In genomic region chr17:21337981-21338625, GRCh38 we compare ENCODE assay signal across 9 cellular contexts. TPM values are rescaled to one million over a fixed set of nuclear protein-coding genes. Genes with fewer than 3 reads are reported as not detected.
A peak's percentile ranks its signal among the peaks of the same experiment; 100 is the strongest.
DNase-seq lines count a peak whose midpoint lies in the region; ATAC-seq, FAIRE-seq and TF ChIP-seq lines count a peak whose summit lies in the region.
"Not testable (repeated sequence)": the region's sequence is repeated elsewhere in the genome, so short reads cannot be mapped to it uniquely, and the experiment has no call there.
"Had no signal": no experiment of that assay in that cellular context is flagged by ENCODE, and none has a peak within 500 bp of the region (broad histone marks: within the 10 kb centered on the region; RNA-seq: fewer than 3 reads in every experiment).

No MANE protein-coding gene starts in this region.

- H3K27me3 Mint-ChIP-seq in activated T-cell treated with anti-CD3 and anti-CD28 coated beads, Interleukin-2, amount 50 U/mL, for 24 hours = not testable (repeated sequence)

- CTCF ChIA-PET in A549 (lab: Yijun Ruan, JAX); HCT116 (lab: Charles Lee); HepG2 (lab: Yijun Ruan, JAX; ENCODE audit: low intra/inter-chr PET ratio, low total read pairs): not testable (repeated sequence)

- H3K27ac Mint-ChIP-seq in activated T-cell treated with anti-CD3 and anti-CD28 coated beads, Interleukin-2, amount 50 U/mL, for 24 hours = not testable (repeated sequence)

- 63% methylated on average over 8 of the region's 8 CpGs for WGBS in A549 (ENCODE audit: missing lambda C conversion rate)
- WGBS in gastroesophageal sphincter (ENCODE audit: low coverage in 1 of 2), 2 donors = 58 to 79% methylated on average over 5 to 7 of the region's 8 CpGs
- WGBS in HepG2 (ENCODE audit: low lambda C conversion rate) = 28% methylated on average over 8 of the region's 8 CpGs
- WGBS in neuronal stem cell (ENCODE audit: extremely low coverage in 2 of 2, insufficient read length in 2 of 2, insufficient replicate concordance in 1 of 2), 2 donors = no CpG with 5 or more reads among the region's 8 CpGs
- 69 to 70% methylated on average over 8 of the region's 8 CpGs for WGBS in upper lobe of left lung, 2 donors

- not testable (repeated sequence) for H2BK5ac ChIP-seq in neuronal stem cell (ENCODE audit: low read length)

- not testable (repeated sequence) for H4K8ac ChIP-seq in neuronal stem cell (ENCODE audit: low read depth, low read length)

- H3K4ac ChIP-seq in neuronal stem cell (ENCODE audit: low read length) = not testable (repeated sequence)

- POLR2A ChIA-PET in A549 (lab: Yijun Ruan, JAX); HCT116 (lab: Charles Lee); HepG2 (lab: Yijun Ruan, JAX): not testable (repeated sequence)

- not testable (repeated sequence) for ATAC-seq in A549, HCT116, HepG2
- peak; percentile 12 for ATAC-seq in gastroesophageal sphincter
- peak; percentile 18 for ATAC-seq in sciatic nerve
- peak; percentile 2 to 5 for ATAC-seq in upper lobe of left lung (ENCODE audit: low FRiP score in 2 of 2)

- BruUV-seq in HCT116 (replicated peaks; lab: Mats Ljungman, UMichigan); HepG2 (replicated peaks; lab: Mats Ljungman, UMichigan): not testable (repeated sequence)

- H3K9ac ChIP-seq in HCT116 (ENCODE audit: low read length); HepG2 (ENCODE audit: insufficient read depth, low read depth, low read length); neuronal stem cell (ENCODE audit: low read depth, low read length, poor library complexity): not testable (repeated sequence)

- not testable (repeated sequence) for H3K36me3 ChIP-seq in HCT116 (ENCODE audit: control insufficient read depth in 1 of 2, insufficient read depth in 2 of 2, low read length in 2 of 2); gastroesophageal sphincter; HepG2 (replicated peaks in 1 of 2; ENCODE audit: control insufficient read depth in 1 of 2, insufficient read depth in 2 of 2, low read length in 2 of 2); neuronal stem cell (replicated peaks in 1 of 2; ENCODE audit: control insufficient read depth in 2 of 2, insufficient read depth in 2 of 2, low read length in 2 of 2); upper lobe of left lung

- H3K79me1 ChIP-seq in neuronal stem cell (ENCODE audit: low read depth, low read length) = not testable (repeated sequence)

- not testable (repeated sequence) for H3K9me3 ChIP-seq in A549; HCT116 (ENCODE audit: control insufficient read depth in 1 of 2, insufficient read depth in 1 of 2, low read depth in 1 of 2, low read length in 2 of 2); gastroesophageal sphincter; HepG2 (ENCODE audit: low read length); neuronal stem cell (replicated peaks in 1 of 2; ENCODE audit: control insufficient read depth in 2 of 2, insufficient read depth in 1 of 2, low read depth in 1 of 2, low read length in 2 of 2); upper lobe of left lung

- not testable (repeated sequence) for H3K36me3 Mint-ChIP-seq in activated T-cell treated with anti-CD3 and anti-CD28 coated beads, Interleukin-2, amount 50 U/mL, for 24 hours (ENCODE audit: low read depth)

- not testable (repeated sequence) for DNase-seq in A549 (ENCODE audit: low read depth in 1 of 2, low spot score in 1 of 2); HCT116 (ENCODE audit: low read depth, low spot score); HepG2 (ENCODE audit: low spot score); neuronal stem cell (ENCODE audit: low spot score); upper lobe of left lung
- DNase-seq in activated T-cell treated with anti-CD3 and anti-CD28 coated beads, Interleukin-2, amount 50 U/mL, for 24 hours = peak; percentile 8
- DNase-seq in sciatic nerve (ENCODE audit: low spot score) = peak; percentile 40

- H3K4me1 ChIP-seq in A549 (peaks cover 14% of the 10 kb centered on the region), HCT116 (ENCODE audit: control insufficient read depth in 1 of 2, insufficient read depth in 2 of 2, low read length in 2 of 2) (peaks cover 6 to 17% of the 10 kb centered on the region in 2 experiments; a peak in 3 of 4 replicates), HepG2 (ENCODE audit: insufficient read depth, low read length) (peaks cover 13% of the 10 kb centered on the region)
- not testable (repeated sequence) for H3K4me1 ChIP-seq in gastroesophageal sphincter; neuronal stem cell (ENCODE audit: control insufficient read depth in 2 of 2, insufficient read depth in 1 of 2, low read depth in 1 of 2, low read length in 2 of 2); upper lobe of left lung

- H3K79me2 ChIP-seq in HCT116 (ENCODE audit: insufficient read depth, low read length); HepG2 (ENCODE audit: insufficient read depth, low read length): not testable (repeated sequence)

- not testable (repeated sequence) for H3K4me3 Mint-ChIP-seq in activated T-cell treated with anti-CD3 and anti-CD28 coated beads, Interleukin-2, amount 50 U/mL, for 24 hours

- H2BK120ac ChIP-seq in neuronal stem cell (ENCODE audit: low read depth, low read length) = not testable (repeated sequence)

- H4K91ac ChIP-seq in neuronal stem cell (ENCODE audit: low read depth, low read length, poor library complexity) = not testable (repeated sequence)

- RAD21 ChIA-PET in HCT116 (lab: Charles Lee; ENCODE audit: low non-redundant PET in 1 of 2, low total read pairs in 2 of 2, uncharacterized antibody in 2 of 2, unreplicated experiment in 2 of 2) = not testable (repeated sequence)

- not testable (repeated sequence) for TF ChIP-seq RAD21 in A549 (conservative IDR thresholded peaks at IDR 0.05 in 1 of 2, IDR thresholded peaks at IDR 0.05 in 1 of 2); HCT116 (IDR thresholded peaks at IDR 0.05; ENCODE audit: low read depth); HepG2 (CRISPR knock-in tag; IDR thresholded peaks at IDR 0.05)

- H3K14ac ChIP-seq in neuronal stem cell (ENCODE audit: low read length) = not testable (repeated sequence)

- H3K4me2 ChIP-seq in A549 (peak overlapping the region; percentile 36), HCT116 (ENCODE audit: low read length) (peak overlapping the region; percentile 10), HepG2 (ENCODE audit: low read depth, low read length) (peak overlapping the region; percentile 19; the same call in 1 of the 2 replicates)
- not testable (repeated sequence) for H3K4me2 ChIP-seq in neuronal stem cell (ENCODE audit: insufficient read depth, low read length, poor library complexity, severe bottlenecking)

- H3K18ac ChIP-seq in neuronal stem cell (ENCODE audit: low read length) = peak overlapping the region; percentile 70

- H2AK5ac ChIP-seq in neuronal stem cell (ENCODE audit: low read depth, low read length) = not testable (repeated sequence)

- H2AFZ ChIP-seq in HCT116 (ENCODE audit: low read depth, low read length, poor library complexity, severe bottlenecking); HepG2 (ENCODE audit: low read length); neuronal stem cell (ENCODE audit: low read length): not testable (repeated sequence)

- not testable (repeated sequence) for H3K9me2 ChIP-seq in HCT116 (ENCODE audit: insufficient read depth)

- H2BK12ac ChIP-seq in neuronal stem cell (ENCODE audit: low read length) = not testable (repeated sequence)

- in situ Hi-C loops in HepG2 (cut with HindIII; ENCODE audit: extremely low pct_ligation_motif_present, low pct_unique_long_range_greater_than_20kb) = not testable (repeated sequence)

- not testable (repeated sequence) for FAIRE-seq in A549 (lab: Jason Lieb, UNC); HepG2 (lab: Jason Lieb, UNC)

- H3K4me1 Mint-ChIP-seq in activated T-cell treated with anti-CD3 and anti-CD28 coated beads, Interleukin-2, amount 50 U/mL, for 24 hours (ENCODE audit: low read depth) = not testable (repeated sequence)

- H3K27ac ChIP-seq in A549 = peak overlapping the region in 1 of 2 experiments; percentile 58; a peak in 3 of 6 replicates
- H3K27ac ChIP-seq in HCT116 (ENCODE audit: low read depth, low read length); gastroesophageal sphincter; HepG2 (ENCODE audit: extremely low read length, insufficient read depth, low read length); neuronal stem cell (replicated peaks; ENCODE audit: low read length); upper lobe of left lung: not testable (repeated sequence)

- intact Hi-C loops in HCT116 (cut with micrococcal nuclease); HepG2 (cut with micrococcal nuclease; ENCODE audit: unreplicated experiment); sciatic nerve (cut with DNase I): not testable (repeated sequence)

- TF ChIP-seq CTCF in A549 (IDR thresholded peaks at IDR 0.05); HCT116 (IDR thresholded peaks at IDR 0.05 in 2 of 3, conservative IDR thresholded peaks at IDR 0.05 in 1 of 3; ENCODE audit: borderline replicate concordance in 1 of 3, insufficient read depth in 1 of 3, low read depth in 2 of 3, low read length in 2 of 3); gastroesophageal sphincter (IDR thresholded peaks at IDR 0.05); HepG2 (CRISPR knock-in tag; IDR thresholded peaks at IDR 0.05); upper lobe of left lung (IDR thresholded peaks at IDR 0.05): not testable (repeated sequence)

- TF ChIP-seq EP300 in A549 (IDR thresholded peaks at IDR 0.05); gastroesophageal sphincter (IDR thresholded peaks at IDR 0.05); HepG2 (IDR thresholded peaks at IDR 0.05; ENCODE audit: low read depth in 2 of 2, low read length in 2 of 2); HepG2 (CRISPR knock-in tag; IDR thresholded peaks at IDR 0.05; ENCODE audit: borderline replicate concordance); upper lobe of left lung (IDR thresholded peaks at IDR 0.05): not testable (repeated sequence)

- not testable (repeated sequence) for H2BK15ac ChIP-seq in neuronal stem cell (ENCODE audit: low read length)

- H3K27me3 ChIP-seq in HCT116 (ENCODE audit: insufficient read depth, low read length); gastroesophageal sphincter; HepG2 (ENCODE audit: control insufficient read depth in 1 of 2, insufficient read depth in 2 of 2, low read length in 2 of 2); neuronal stem cell (ENCODE audit: control insufficient read depth in 3 of 3, insufficient read depth in 3 of 3, low read depth in 1 of 3, low read length in 3 of 3); upper lobe of left lung: not testable (repeated sequence)

- H3K9me3 Mint-ChIP-seq in activated T-cell treated with anti-CD3 and anti-CD28 coated beads, Interleukin-2, amount 50 U/mL, for 24 hours = not testable (repeated sequence)

- H3K4me3 ChIP-seq in A549; HCT116 (replicated peaks in 1 of 2; ENCODE audit: low read depth in 1 of 2, low read length in 2 of 2); gastroesophageal sphincter; HepG2 (replicated peaks in 1 of 3; ENCODE audit: insufficient read depth in 1 of 3, low read depth in 2 of 3, low read length in 3 of 3); neuronal stem cell (ENCODE audit: low read length in 2 of 2); upper lobe of left lung: not testable (repeated sequence)

- TF ChIP-seq POLR2A in A549 (IDR thresholded peaks at IDR 0.05; ENCODE audit: low read length); HCT116 (IDR thresholded peaks at IDR 0.05; ENCODE audit: borderline replicate concordance, extremely low read depth, insufficient read depth, insufficient read length); gastroesophageal sphincter (IDR thresholded peaks at IDR 0.05); HepG2 (IDR thresholded peaks at IDR 0.05; ENCODE audit: insufficient read depth in 1 of 2, low read depth in 2 of 2, low read length in 2 of 2); upper lobe of left lung (IDR thresholded peaks at IDR 0.05): not testable (repeated sequence)

- not testable (repeated sequence) for H3K23ac ChIP-seq in neuronal stem cell (ENCODE audit: low read depth, low read length, poor library complexity)

- H4K20me1 ChIP-seq in HCT116 (ENCODE audit: insufficient read depth); HepG2 (ENCODE audit: insufficient read depth, low read length): not testable (repeated sequence)

RNA-seq across cellular contexts. Expression of gene KCNJ12, which starts 38.1 kb away (rescaled TPM):
- polyA plus RNA-seq in A549 (2011; rRNA removed) = 0.34 and 0.38 TPM in 2 replicates
- 0.82 and 1.0 TPM in 2 replicates for polyA plus RNA-seq in A549 (2012; cell fraction: cytosol; rRNA removed)
- polyA plus RNA-seq in A549 (2012; cell fraction: nucleus; rRNA removed) = 1.5 and 1.7 TPM in 2 replicates
- polyA plus RNA-seq in A549 (2017; fragmentation: RNase III; extraction: RNeasy Plus Mini Kit Qiagen cat#74134 plus additional on column Dnase treatment) = 0.44 to 0.54 TPM (median 0.46 TPM) in 3 replicates
- 0.37 and 0.44 TPM in 2 replicates for polyA minus RNA-seq in A549 (2011; rRNA and poly(A)+ RNA removed)
- total RNA-seq in HCT116 (2021; ENCODE audit: unreplicated experiment) = 5.8 TPM
- 4.2 and 5.1 TPM in 2 replicates for polyA plus RNA-seq in HCT116 (2012)
- total RNA-seq in gastroesophageal sphincter = 1 to 10 TPM in 3 of 4 donors, under 1 TPM in 1; 0.78 to 3.1 (median 1.9) TPM
- total RNA-seq in HepG2 (2016; rRNA removed; fragmentation: Illumina TruSeq; extraction: Trizol) = not detected in 2 replicates
- total RNA-seq in HepG2 (2016; cell fraction: cytosol; rRNA removed; fragmentation: Illumina TruSeq; extraction: Trizol; ENCODE audit: low read depth) = not detected in 2 replicates
- total RNA-seq in HepG2 (2016; cell fraction: insoluble cytoplasmic fraction; rRNA removed; fragmentation: Illumina TruSeq; extraction: Trizol) = not detected in 2 replicates
- not detected in 2 replicates for total RNA-seq in HepG2 (2016; cell fraction: membrane; rRNA removed; fragmentation: Illumina TruSeq; extraction: Trizol)
- total RNA-seq in HepG2 (2016; cell fraction: nucleus; rRNA removed; fragmentation: Illumina TruSeq; extraction: Trizol) = not detected in 2 replicates
- polyA plus RNA-seq in HepG2 (2011; rRNA removed) = not detected in 2 replicates
- not detected in 2 replicates for polyA plus RNA-seq in HepG2 (2011; cell fraction: cytosol; rRNA removed)
- not detected in 2 replicates for polyA plus RNA-seq in HepG2 (2011; cell fraction: nucleus; rRNA removed)
- polyA plus RNA-seq in HepG2 (2012) = not detected in 2 replicates
- polyA plus RNA-seq in HepG2 (2016; cell fraction: cytosol; fragmentation: Illumina TruSeq; extraction: Trizol; ENCODE audit: low read depth) = not detected in 2 replicates
- not detected in 2 replicates for polyA plus RNA-seq in HepG2 (2016; cell fraction: insoluble cytoplasmic fraction; fragmentation: Illumina TruSeq; extraction: Trizol; ENCODE audit: low read depth)
- not detected in 2 replicates for polyA plus RNA-seq in HepG2 (2016; cell fraction: membrane; fragmentation: Illumina TruSeq; extraction: Trizol; ENCODE audit: low read depth)
- not detected in 2 replicates for polyA plus RNA-seq in HepG2 (2016; cell fraction: nucleus; fragmentation: Illumina TruSeq; extraction: Trizol; ENCODE audit: insufficient read depth, low read depth)
- polyA minus RNA-seq in HepG2 (2011; rRNA and poly(A)+ RNA removed; ENCODE audit: low replicate concordance) = 7.5 TPM in 1 of 2 replicates, not detected in the other
- not detected in 2 replicates for polyA minus RNA-seq in HepG2 (2011; cell fraction: cytosol; rRNA and poly(A)+ RNA removed)
- 0.26 TPM in 1 of 2 replicates, not detected in the other for polyA minus RNA-seq in HepG2 (2011; cell fraction: nucleus; rRNA and poly(A)+ RNA removed)
- 0.78 TPM for polyA plus RNA-seq in neuronal stem cell (2013, experiment 1 of 2)
- 0.89 TPM for polyA plus RNA-seq in neuronal stem cell (2013, experiment 2 of 2)
- 1.0 TPM for total RNA-seq in sciatic nerve
- total RNA-seq in upper lobe of left lung = 1 to 10 TPM; 1.2 to 3.8 (median 2.0) TPM
- total RNA-seq: CD4-positive, alpha-beta memory T cell had no signal
- polyA plus RNA-seq: CD4-positive, alpha-beta memory T cell had no signal

RNA-seq across cellular contexts. Expression of gene MAP2K3, which starts 53.6 kb away (rescaled TPM):
- polyA plus RNA-seq in A549 (2011; rRNA removed) (13.9 and 25.0 TPM in 2 replicates), A549 (2017; fragmentation: RNase III; extraction: RNeasy Plus Mini Kit Qiagen cat#74134 plus additional on column Dnase treatment) (36.9 to 42.8 TPM (median 37.1 TPM) in 3 replicates), HepG2 (2011; rRNA removed) (27.4 and 31.9 TPM in 2 replicates)
- 53.0 and 68.6 TPM in 2 replicates for polyA plus RNA-seq in A549 (2012; cell fraction: cytosol; rRNA removed)
- polyA plus RNA-seq in A549 (2012; cell fraction: nucleus; rRNA removed) = 114 and 126 TPM in 2 replicates
- 28.0 and 35.0 TPM in 2 replicates for polyA minus RNA-seq in A549 (2011; rRNA and poly(A)+ RNA removed)
- total RNA-seq in HCT116 (2021; ENCODE audit: unreplicated experiment) (96.7 TPM), gastroesophageal sphincter (10 to 100 TPM; 18.3 to 46.2 (median 35.2) TPM), HepG2 (2016; rRNA removed; fragmentation: Illumina TruSeq; extraction: Trizol) (20.5 and 39.8 TPM in 2 replicates), sciatic nerve (42.2 TPM), upper lobe of left lung (100 to 1,000 TPM in 1 of 6 donors, 10 to 100 TPM in 5; 45.1 to 134 (median 79.5) TPM)
- polyA plus RNA-seq in HCT116 (2012) = 74.4 and 85.1 TPM in 2 replicates
- 7.7 and 8.7 TPM in 2 replicates for total RNA-seq in HepG2 (2016; cell fraction: cytosol; rRNA removed; fragmentation: Illumina TruSeq; extraction: Trizol; ENCODE audit: low read depth)
- total RNA-seq in HepG2 (2016; cell fraction: insoluble cytoplasmic fraction; rRNA removed; fragmentation: Illumina TruSeq; extraction: Trizol) = 18.3 and 35.2 TPM in 2 replicates
- 33.7 and 35.8 TPM in 2 replicates for total RNA-seq in HepG2 (2016; cell fraction: membrane; rRNA removed; fragmentation: Illumina TruSeq; extraction: Trizol)
- 32.1 and 34.9 TPM in 2 replicates for total RNA-seq in HepG2 (2016; cell fraction: nucleus; rRNA removed; fragmentation: Illumina TruSeq; extraction: Trizol)
- 31.3 and 32.8 TPM in 2 replicates for polyA plus RNA-seq in HepG2 (2011; cell fraction: cytosol; rRNA removed)
- 53.3 and 53.4 TPM in 2 replicates for polyA plus RNA-seq in HepG2 (2011; cell fraction: nucleus; rRNA removed)
- 39.9 and 42.2 TPM in 2 replicates for polyA plus RNA-seq in HepG2 (2012)
- 14.1 and 15.9 TPM in 2 replicates for polyA plus RNA-seq in HepG2 (2016; cell fraction: cytosol; fragmentation: Illumina TruSeq; extraction: Trizol; ENCODE audit: low read depth)
- polyA plus RNA-seq in HepG2 (2016; cell fraction: insoluble cytoplasmic fraction; fragmentation: Illumina TruSeq; extraction: Trizol; ENCODE audit: low read depth) = 67.2 and 88.4 TPM in 2 replicates
- 51.1 and 52.5 TPM in 2 replicates for polyA plus RNA-seq in HepG2 (2016; cell fraction: membrane; fragmentation: Illumina TruSeq; extraction: Trizol; ENCODE audit: low read depth)
- 86.9 and 97.6 TPM in 2 replicates for polyA plus RNA-seq in HepG2 (2016; cell fraction: nucleus; fragmentation: Illumina TruSeq; extraction: Trizol; ENCODE audit: insufficient read depth, low read depth)
- polyA minus RNA-seq in HepG2 (2011; rRNA and poly(A)+ RNA removed; ENCODE audit: low replicate concordance) = 26.9 and 40.6 TPM in 2 replicates
- polyA minus RNA-seq in HepG2 (2011; cell fraction: cytosol; rRNA and poly(A)+ RNA removed) = 19.3 and 21.4 TPM in 2 replicates
- polyA minus RNA-seq in HepG2 (2011; cell fraction: nucleus; rRNA and poly(A)+ RNA removed) = 16.0 and 18.3 TPM in 2 replicates
- 10.2 TPM for polyA plus RNA-seq in neuronal stem cell (2013, experiment 1 of 2)
- polyA plus RNA-seq in neuronal stem cell (2013, experiment 2 of 2) = 10.8 TPM
